21 cellular contexts compared by ENCODE assay signal in the genomic region with DNA sequence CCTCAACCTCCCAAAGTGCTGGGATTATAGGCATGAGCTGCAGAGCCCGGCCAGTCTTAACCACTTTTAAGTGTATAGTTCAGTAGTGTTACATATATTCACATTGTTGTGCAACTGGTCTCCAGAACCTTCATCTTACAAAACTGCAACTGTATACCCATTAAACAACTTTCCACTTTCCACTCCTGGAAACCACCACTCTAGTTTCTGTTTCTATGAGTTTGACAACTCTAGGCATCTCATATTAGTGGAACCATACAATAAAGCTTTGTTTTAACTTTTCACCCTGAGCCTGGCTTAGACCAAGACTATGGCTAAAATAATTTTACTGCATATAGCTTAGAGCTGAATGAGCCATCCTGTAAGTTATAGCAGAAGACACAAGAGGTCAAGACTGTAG.
DNase-seq lines count a peak whose midpoint lies in the region; ATAC-seq lines count a peak whose summit lies in the region.
"Had no signal": no experiment of that assay in that cellular context is flagged by ENCODE, and none has a peak within 500 bp of the region (broad histone marks: within the 10 kb centered on the region; RNA-seq: fewer than 3 reads in every experiment).

No MANE protein-coding gene starts in this region.

- H3K79me1 ChIP-seq in neuronal stem cell (ENCODE audit: low read depth, low read length), result no peaks in the 10 kb centered on the region

- no peak overlapping the region for H3K18ac ChIP-seq in neuronal stem cell (ENCODE audit: low read length)

- no peak overlapping the region for H2BK12ac ChIP-seq in neuronal stem cell (ENCODE audit: low read length)

- H3K4me2 ChIP-seq in neuronal stem cell (ENCODE audit: insufficient read depth, low read length, poor library complexity, severe bottlenecking), result no peak overlapping the region

- H2BK15ac ChIP-seq in neuronal stem cell (ENCODE audit: low read length), result no peak overlapping the region

- H3K14ac ChIP-seq in neuronal stem cell (ENCODE audit: low read length), result no peak overlapping the region

- ATAC-seq in GM18520 (IDR thresholded peaks at IDR 0.05; ENCODE audit: unreplicated experiment), result peak; percentile 59
- ATAC-seq in GM19463 (IDR thresholded peaks at IDR 0.05; ENCODE audit: unreplicated experiment), result peak; percentile 69
- peak; percentile 42 for ATAC-seq in HG02885 (IDR thresholded peaks at IDR 0.05; ENCODE audit: poor library complexity, unreplicated experiment)
- peak; percentile 45 for ATAC-seq in HG03575 (IDR thresholded peaks at IDR 0.05; ENCODE audit: extremely low read depth, insufficient number of reproducible peaks, low FRiP score, unreplicated experiment)
- ATAC-seq in Right ventricle myocardium superior (ENCODE audit: poor library complexity), result no peak
- no peak for ATAC-seq in HG03521 (IDR thresholded peaks at IDR 0.05; ENCODE audit: unreplicated experiment)
- ATAC-seq: PC-3, T-helper 17 cell, WTC11 had no signal

- DNase-seq in Right ventricle myocardium superior, result no peak
- no peak for DNase-seq in NCI-H146 treated with DMSO at 0.1 percent for 48 hours (lab: John Stamatoyannopoulos, UW; ENCODE audit: unreplicated experiment)
- no peak for DNase-seq in neuronal stem cell (ENCODE audit: low spot score)
- DNase-seq: ACHN; amniotic stem cell; central memory CD4-positive, alpha-beta T cell; esophagus squamous epithelium; NCI-H1105 treated with DMSO at 0.1 percent for 48 hours; NCI-H69; PC-3; SJCRH30; small intestine; stimulated activated CD4-positive, alpha-beta T cell treated with anti-CD3 and anti-CD28 coated beads, Interleukin-4, amount 100 ng/mL, for 1 hour; T-helper 17 cell had no signal

- no peaks in the 10 kb centered on the region for H3K27me3 ChIP-seq in neuronal stem cell (ENCODE audit: control insufficient read depth in 3 of 3, insufficient read depth in 3 of 3, low read depth in 1 of 3, low read length in 3 of 3)
- H3K27me3 ChIP-seq: esophagus squamous epithelium, SJCRH30 had no signal

- no peak overlapping the region for H4K8ac ChIP-seq in neuronal stem cell (ENCODE audit: low read depth, low read length)

- no peak overlapping the region for H3K4ac ChIP-seq in neuronal stem cell (ENCODE audit: low read length)

- H2AFZ ChIP-seq in neuronal stem cell (ENCODE audit: low read length), result no peak overlapping the region

- WGBS in neuronal stem cell (ENCODE audit: extremely low coverage in 2 of 2, insufficient read length in 2 of 2, insufficient replicate concordance in 1 of 2), 2 donors, result no CpG with 5 or more reads among the region's 1 CpG

- H2AK5ac ChIP-seq in neuronal stem cell (ENCODE audit: low read depth, low read length), result no peak overlapping the region

- no peak overlapping the region for H3K4me3 ChIP-seq in neuronal stem cell (ENCODE audit: low read length in 2 of 2)
- H3K4me3 ChIP-seq: esophagus squamous epithelium, HAP-1, SJCRH30 had no signal

- no peaks in the 10 kb centered on the region for H3K36me3 ChIP-seq in neuronal stem cell (replicated peaks in 1 of 2; ENCODE audit: control insufficient read depth in 2 of 2, insufficient read depth in 2 of 2, low read length in 2 of 2)
- H3K36me3 ChIP-seq: esophagus squamous epithelium, HAP-1, SJCRH30 had no signal

- H2BK5ac ChIP-seq in neuronal stem cell (ENCODE audit: low read length), result no peak overlapping the region

- H3K9ac ChIP-seq in neuronal stem cell (ENCODE audit: low read depth, low read length, poor library complexity), result no peak overlapping the region

- no peak overlapping the region for H3K27ac ChIP-seq in neuronal stem cell (replicated peaks; ENCODE audit: low read length)
- H3K27ac ChIP-seq: esophagus squamous epithelium, SJCRH30 had no signal

- H2BK120ac ChIP-seq in neuronal stem cell (ENCODE audit: low read depth, low read length), result no peak overlapping the region

- H4K91ac ChIP-seq in neuronal stem cell (ENCODE audit: low read depth, low read length, poor library complexity), result no peak overlapping the region

- H3K23ac ChIP-seq in neuronal stem cell (ENCODE audit: low read depth, low read length, poor library complexity), result no peak overlapping the region

- H3K4me1 ChIP-seq in neuronal stem cell (ENCODE audit: control insufficient read depth in 2 of 2, insufficient read depth in 1 of 2, low read depth in 1 of 2, low read length in 2 of 2), result no peaks in the 10 kb centered on the region
- H3K4me1 ChIP-seq: esophagus squamous epithelium, HAP-1, SJCRH30 had no signal

- intact Hi-C loops in Right ventricle myocardium superior (cut with DNase I), result no loop called here

- no peaks in the 10 kb centered on the region for H3K9me3 ChIP-seq in neuronal stem cell (replicated peaks in 1 of 2; ENCODE audit: control insufficient read depth in 2 of 2, insufficient read depth in 1 of 2, low read depth in 1 of 2, low read length in 2 of 2)
- H3K9me3 ChIP-seq: esophagus squamous epithelium, HAP-1, SJCRH30 had no signal

Comparison
In these comparisons a context has a peak if more than half of its experiments do, and no peak if none do; other contexts are left out.
1. ATAC-seq: peak in GM18520 (single experiment), GM19463 (single experiment), HG02885 (single experiment) and HG03575 (single experiment); none in Right ventricle myocardium superior (single experiment) and HG03521 (single experiment).